Comparison of ENCODE assay signal across 8 cellular contexts in genomic region chr3:38135621-38136271, GRCh38. TPM values are rescaled to one million over a fixed set of nuclear protein-coding genes. Genes with fewer than 3 reads are reported as not detected.
DNase-seq lines count a peak whose midpoint lies in the region; ATAC-seq and TF ChIP-seq lines count a peak whose summit lies in the region.
"Not testable (repeated sequence)": the region's sequence is repeated elsewhere in the genome, so short reads cannot be mapped to it uniquely, and the experiment has no call there.

No MANE protein-coding gene starts in this region.

- not testable (repeated sequence) for H3K27ac ChIP-seq in MM.1S (ENCODE audit: low read length); parathyroid adenoma
- H3K27ac ChIP-seq in esophagus (ENCODE audit: low read depth in 2 of 2, low read length in 1 of 2) = peak overlapping the region in 1 of 2 donors; percentile 90
- peak overlapping the region; percentile 82 to 98 for H3K27ac ChIP-seq in left lung

- not testable (repeated sequence) for H3K4me1 ChIP-seq in MM.1S (ENCODE audit: low read length)
- H3K4me1 ChIP-seq in adipocyte (ENCODE audit: control insufficient read depth, insufficient read depth, low read length) (peaks cover 47% of the 10 kb centered on the region), esophagus (ENCODE audit: control insufficient read depth in 2 of 2, insufficient read depth in 2 of 2, low read length in 1 of 2) (peaks cover 10 to 23% of the 10 kb centered on the region in 2 donors), left lung (peaks cover 34 to 69% of the 10 kb centered on the region in 2 donors), parathyroid adenoma (peaks cover 16% of the 10 kb centered on the region)

- not testable (repeated sequence) for H3K9me2 ChIP-seq in MM.1S (replicated peaks; ENCODE audit: insufficient read depth, low read length)

- H3K79me2 ChIP-seq in MM.1S (ENCODE audit: low read length) (peaks cover 28% of the 10 kb centered on the region), parathyroid adenoma (peaks cover 16% of the 10 kb centered on the region)

- H3K4me3 ChIP-seq in MM.1S (ENCODE audit: low read length) (peak overlapping the region; percentile 66), adipocyte (ENCODE audit: low read length) (peak overlapping the region; percentile 92), esophagus (ENCODE audit: low read depth in 1 of 2, low read length in 2 of 2) (peak overlapping the region; percentile 95 to 98), left lung (peak overlapping the region; percentile 89 to 97), parathyroid adenoma (ENCODE audit: low read depth, low read length) (peak overlapping the region; percentile 95)

- H3K4me2 ChIP-seq in MM.1S (ENCODE audit: low read depth, low read length) (peak overlapping the region; percentile 86), parathyroid adenoma (ENCODE audit: low read length) (peak overlapping the region; percentile 82)

- peak overlapping the region; percentile 91 for H3K4me3 Mint-ChIP-seq in T-helper 2 cell treated with Interferon-gamma antibody and Interleukin-4, amounts not matched to agents 5 μg/mL and 100 μg/mL, for 36 hours
- H3K4me3 Mint-ChIP-seq in type B pancreatic cell = peak overlapping the region; percentile 92

- H3K27me3 ChIP-seq in MM.1S (replicated peaks; ENCODE audit: insufficient read depth, low read length); adipocyte (replicated peaks; ENCODE audit: control insufficient read depth, insufficient read depth, low read length); esophagus (ENCODE audit: control insufficient read depth in 1 of 2, insufficient read depth in 2 of 2, low read length in 2 of 2); left lung; parathyroid adenoma (ENCODE audit: control insufficient read depth, insufficient read depth, low read length): not testable (repeated sequence)

- H3K27me3 Mint-ChIP-seq in T-helper 2 cell treated with Interferon-gamma antibody and Interleukin-4, amounts not matched to agents 5 μg/mL and 100 μg/mL, for 36 hours (ENCODE audit: low read depth); type B pancreatic cell: not testable (repeated sequence)

- 41 to 58% methylated on average over 10 of the region's 10 CpGs for WGBS in esophagus, 2 donors

- not testable (repeated sequence) for H3F3A ChIP-seq in MM.1S (ENCODE audit: insufficient read depth, low read length)

- peaks cover 51% of the 10 kb centered on the region for H3K4me1 Mint-ChIP-seq in T-helper 2 cell treated with Interferon-gamma antibody and Interleukin-4, amounts not matched to agents 5 μg/mL and 100 μg/mL, for 36 hours (ENCODE audit: low read depth)
- H3K4me1 Mint-ChIP-seq in type B pancreatic cell (ENCODE audit: unreplicated experiment) = peaks cover 39% of the 10 kb centered on the region

- not testable (repeated sequence) for TF ChIP-seq CTCF in MM.1S (IDR thresholded peaks at IDR 0.05; ENCODE audit: low read length); left lung (IDR thresholded peaks at IDR 0.05); parathyroid adenoma (IDR thresholded peaks at IDR 0.05); type B pancreatic cell (conservative IDR thresholded peaks at IDR 0.05)

- not testable (repeated sequence) for H3K9me3 ChIP-seq in MM.1S (replicated peaks; ENCODE audit: insufficient read depth, low read length); adipocyte (ENCODE audit: control insufficient read depth, low read length); esophagus (ENCODE audit: control insufficient read depth in 2 of 2, insufficient read depth in 1 of 2, low read depth in 1 of 2, low read length in 1 of 2); left lung; parathyroid adenoma (ENCODE audit: control insufficient read depth, low read length)

- H3K27ac Mint-ChIP-seq in T-helper 2 cell treated with Interferon-gamma antibody and Interleukin-4, amounts not matched to agents 5 μg/mL and 100 μg/mL, for 36 hours = peak overlapping the region; percentile 93
- peak overlapping the region; percentile 85 for H3K27ac Mint-ChIP-seq in type B pancreatic cell

- ATAC-seq in left lung = not testable (repeated sequence)

- not testable (repeated sequence) for H3K36me3 ChIP-seq in MM.1S (replicated peaks; ENCODE audit: insufficient read depth, low read length); parathyroid adenoma (ENCODE audit: control insufficient read depth, insufficient read depth, low read length)
- peaks cover 41% of the 10 kb centered on the region for H3K36me3 ChIP-seq in adipocyte (ENCODE audit: control insufficient read depth, insufficient read depth, low read length, severe bottlenecking)
- H3K36me3 ChIP-seq in esophagus (ENCODE audit: control insufficient read depth in 2 of 2, insufficient read depth in 2 of 2, low read length in 1 of 2) = peaks cover 7 to 16% of the 10 kb centered on the region in 2 donors
- peaks cover 0 to 42% of the 10 kb centered on the region in 2 donors for H3K36me3 ChIP-seq in left lung

- peaks cover 50% of the 10 kb centered on the region for H3K36me3 Mint-ChIP-seq in T-helper 2 cell treated with Interferon-gamma antibody and Interleukin-4, amounts not matched to agents 5 μg/mL and 100 μg/mL, for 36 hours (ENCODE audit: low read depth)
- peaks cover 17% of the 10 kb centered on the region for H3K36me3 Mint-ChIP-seq in type B pancreatic cell

- peak overlapping the region; percentile 86; the same call in 1 of the 2 replicates for H2AFZ ChIP-seq in MM.1S (ENCODE audit: low read length)
- H2AFZ ChIP-seq in parathyroid adenoma = not testable (repeated sequence)

- H3K9ac ChIP-seq in MM.1S (ENCODE audit: low read length) (peak overlapping the region; percentile 85; the same call in 1 of the 2 replicates), adipocyte (ENCODE audit: low read length) (peak overlapping the region; percentile 89), parathyroid adenoma (peak overlapping the region; percentile 77)

- intact Hi-C loops in left lung (cut with DNase I) = loop anchor here in 1 of 2 donors (10.0 kb wide), 1 partner anchor 89 kb away; no protein-coding TSS in a partner anchor

- peak; percentile 32 for DNase-seq in EH (ENCODE audit: low read depth)
- DNase-seq in MM.1S; T-helper 2 cell treated with Interferon-gamma antibody and Interleukin-4, amounts not matched to agents 5 μg/mL and 100 μg/mL, for 36 hours (ENCODE audit: low spot score); adipocyte (ENCODE audit: low read depth); left lung; type B pancreatic cell (ENCODE audit: extremely low spot score, unreplicated experiment): not testable (repeated sequence)

- H3K9me3 Mint-ChIP-seq in T-helper 2 cell treated with Interferon-gamma antibody and Interleukin-4, amounts not matched to agents 5 μg/mL and 100 μg/mL, for 36 hours; type B pancreatic cell: not testable (repeated sequence)

- H4K20me1 ChIP-seq in MM.1S (ENCODE audit: insufficient read depth, low read length) = not testable (repeated sequence)

RNA-seq across cellular contexts. Expression of gene ACAA1, which starts 1.2 kb away (rescaled TPM):
- 100 to 1,000 TPM in 1 of 2 donors, 10 to 100 TPM in 1; 79.4 to 101 TPM for polyA plus RNA-seq in esophagus
- total RNA-seq in left lung (100 to 1,000 TPM in 1 of 2 donors, 10 to 100 TPM in 1; 97.5 to 106 TPM), type B pancreatic cell (ENCODE audit: low replicate concordance) (81.2 and 118 TPM in 2 replicates)

RNA-seq across cellular contexts. Expression of gene MYD88, which starts 2.7 kb away (rescaled TPM):
- polyA plus RNA-seq in esophagus = 10 to 100 TPM; 26.5 to 44.0 TPM
- total RNA-seq in left lung (10 to 100 TPM; 51.5 to 97.4 TPM), type B pancreatic cell (ENCODE audit: low replicate concordance) (31.1 and 55.6 TPM in 2 replicates)

RNA-seq across cellular contexts. Expression of gene OXSR1, which starts 29.6 kb away (rescaled TPM):
- 10 to 100 TPM; 21.7 to 27.5 TPM for polyA plus RNA-seq in esophagus
- 10 to 100 TPM; 26.4 to 35.6 TPM for total RNA-seq in left lung
- 41.1 and 51.1 TPM in 2 replicates for total RNA-seq in type B pancreatic cell (ENCODE audit: low replicate concordance)
